ENCODE assay signal across 8 cellular contexts in genomic region chr2:160429248-160430000, GRCh38.
A peak's percentile ranks its signal among the peaks of the same experiment; 100 is the strongest.
DNase-seq lines count a peak whose midpoint lies in the region; ATAC-seq, FAIRE-seq and TF ChIP-seq lines count a peak whose summit lies in the region.

No MANE protein-coding gene starts in this region.

- intact Hi-C loops in CD4-positive, alpha-beta T cell (cut with DNase I, micrococcal nuclease) = loop anchor here in 1 of 2 experiments (2.0 to 10.0 kb wide), 4 partner anchors 23 to 63 kb away; partner anchors contain the start of gene RBMS1
- intact Hi-C loops in GM12878 (cut with micrococcal nuclease; ENCODE audit: unreplicated experiment) (loop anchor here (5.0 kb wide), 1 partner anchor 317 kb away; no protein-coding TSS in a partner anchor), HepG2 (cut with micrococcal nuclease; ENCODE audit: unreplicated experiment) (loop anchor here (1.0 to 5.0 kb wide), 3 partner anchors 63 to 543 kb away; no protein-coding TSS in a partner anchor)

- in situ Hi-C loops in GM12878 (cut with MboI) = no loop called here
- in situ Hi-C loops in HepG2 (cut with HindIII; ENCODE audit: extremely low pct_ligation_motif_present, low pct_unique_long_range_greater_than_20kb) = no loop called here

- H3K27me3 ChIP-seq in CD4-positive, alpha-beta T cell (ENCODE audit: control insufficient read depth, insufficient read depth, low read length) = no peaks in the 10 kb centered on the region
- no peaks in the 10 kb centered on the region for H3K27me3 ChIP-seq in GM12878 (replicated peaks in 1 of 2; ENCODE audit: control insufficient read depth in 2 of 2, insufficient read depth in 2 of 2, low read length in 1 of 2)
- no peaks in the 10 kb centered on the region for H3K27me3 ChIP-seq in HepG2 (ENCODE audit: control insufficient read depth in 1 of 2, insufficient read depth in 2 of 2, low read length in 2 of 2)

- SMC1A ChIA-PET in GM12878 (lab: Charles Lee; ENCODE audit: uncharacterized antibody, unreplicated experiment) = interaction anchor here (0.8 to 2.0 kb wide), 9 partner anchors 16 to 634 kb away, joined by 3 to 6 read pairs (median 3); no protein-coding TSS in a partner anchor

- WGBS in GM12878 (ENCODE audit: insufficient coverage, insufficient replicate concordance, low lambda C conversion rate, missing lambda C conversion rate) = 4% methylated on average over 1 of the region's 1 CpG
- WGBS in HepG2 (ENCODE audit: low lambda C conversion rate) = 96% methylated on average over 1 of the region's 1 CpG

- H3K4me3 ChIP-seq in GM12878 = no peak overlapping the region
- no peak overlapping the region for H3K4me3 ChIP-seq in HepG2 (replicated peaks in 1 of 3; ENCODE audit: insufficient read depth in 1 of 3, low read depth in 2 of 3, low read length in 3 of 3)

- FAIRE-seq in GM12878 (lab: Jason Lieb, UNC) (no peak), HepG2 (lab: Jason Lieb, UNC) (no peak)

- CTCF ChIA-PET in CD4-positive, alpha-beta T cell (lab: Charles Lee) = interaction anchor here (0.7 to 3.5 kb wide), 11 partner anchors 9 to 1525 kb away, joined by 3 to 13 read pairs (median 4); no protein-coding TSS in a partner anchor
- CTCF ChIA-PET in GM12878 (lab: Yijun Ruan, JAX) (interaction anchor here (0.7 to 5.1 kb wide), 22 partner anchors 7 to 844 kb away, joined by 3 to 44 read pairs (median 4); no protein-coding TSS in a partner anchor), HepG2 (lab: Yijun Ruan, JAX; ENCODE audit: low intra/inter-chr PET ratio, low total read pairs) (interaction anchor here (1.2 kb wide), 1 partner anchor 541 kb away, joined by 3 read pairs; no protein-coding TSS in a partner anchor)

- peaks cover 4% of the 10 kb centered on the region for H3K9me3 ChIP-seq in CD4-positive, alpha-beta T cell (ENCODE audit: control insufficient read depth, low read length)
- H3K9me3 ChIP-seq in GM12878 (replicated peaks; ENCODE audit: control insufficient read depth, insufficient read depth, low read length) (no peaks in the 10 kb centered on the region; the same call in 2 of the 3 replicates), HepG2 (ENCODE audit: low read length) (peaks cover 17% of the 10 kb centered on the region)

- H2AFZ ChIP-seq in GM12878 (ENCODE audit: control insufficient read depth, low read depth, low read length) (peak overlapping the region; percentile 61), HepG2 (ENCODE audit: low read length) (no peak overlapping the region)

- H3K9ac ChIP-seq in GM12878 (ENCODE audit: control insufficient read depth, insufficient read depth, low read length) (no peak overlapping the region), HepG2 (ENCODE audit: insufficient read depth, low read depth, low read length) (no peak overlapping the region)

- peak; percentile 78 for TF ChIP-seq CTCF in CD4-positive, alpha-beta T cell (IDR thresholded peaks at IDR 0.05)
- peak; percentile 31 to 47 (median 41); a peak in 5 of 6 replicates for TF ChIP-seq CTCF in GM12878 (IDR thresholded peaks at IDR 0.05 in 2 of 3, conservative IDR thresholded peaks at IDR 0.05 in 1 of 3; ENCODE audit: control insufficient read depth in 2 of 3, extremely low read depth in 1 of 3, insufficient read depth in 1 of 3, low read depth in 3 of 3, low read length in 3 of 3)
- TF ChIP-seq CTCF in HepG2 (CRISPR knock-in tag; IDR thresholded peaks at IDR 0.05) = peak; percentile 32

- peak; percentile 42 for ATAC-seq in CD4-positive, alpha-beta T cell (ENCODE audit: poor library complexity)
- ATAC-seq in GM21515 (IDR thresholded peaks at IDR 0.05; ENCODE audit: unreplicated experiment) (peak; percentile 43), GM12878 (peak; percentile 71), HepG2 (peak; percentile 60), GM18505 (IDR thresholded peaks at IDR 0.05; ENCODE audit: unreplicated experiment) (no peak), HG03159 (IDR thresholded peaks at IDR 0.05; ENCODE audit: unreplicated experiment) (no peak)

- TF ChIP-seq EP300 in GM12878 (IDR thresholded peaks at IDR 0.05; ENCODE audit: borderline replicate concordance in 1 of 2, control insufficient read depth in 1 of 2, low read depth in 2 of 2, low read length in 2 of 2) (no peak), HepG2 (IDR thresholded peaks at IDR 0.05; ENCODE audit: low read depth in 2 of 2, low read length in 2 of 2) (no peak), HepG2 (CRISPR knock-in tag; IDR thresholded peaks at IDR 0.05; ENCODE audit: borderline replicate concordance) (no peak)

- POLR2A ChIA-PET in CD4-positive, alpha-beta T cell (lab: Charles Lee) = interaction anchor here (0.6 to 4.6 kb wide), 11 partner anchors 12 to 104 kb away, joined by 3 to 65 read pairs (median 11); partner anchors contain the start of gene RBMS1
- POLR2A ChIA-PET in GM12878 (lab: Charles Lee) (no interaction called here), HepG2 (lab: Yijun Ruan, JAX) (interaction anchor here (1.0 kb wide), 1 partner anchor 63 kb away, joined by 6 read pairs; no protein-coding TSS in a partner anchor)

- no peaks in the 10 kb centered on the region for H3K27me3 Mint-ChIP-seq in CD4-positive, alpha-beta T cell

- RAD21 ChIA-PET in GM12878 (lab: Charles Lee; ENCODE audit: unreplicated experiment) = interaction anchor here (1.0 to 2.5 kb wide), 3 partner anchors 540 to 634 kb away, joined by 5 to 14 read pairs (median 8); no protein-coding TSS in a partner anchor

- BruUV-seq in GM12878 (replicated peaks; lab: Mats Ljungman, UMichigan) (no TSS peak), HepG2 (replicated peaks; lab: Mats Ljungman, UMichigan) (no TSS peak)

- H3K36me3 ChIP-seq in GM12878 (ENCODE audit: control insufficient read depth in 2 of 2, insufficient read depth in 2 of 2, low read length in 1 of 2) (no peaks in the 10 kb centered on the region), HepG2 (replicated peaks in 1 of 2; ENCODE audit: control insufficient read depth in 1 of 2, insufficient read depth in 2 of 2, low read length in 2 of 2) (peaks cover 3 to 4% of the 10 kb centered on the region in 2 experiments; a peak in 4 of 5 replicates)

- no peaks in the 10 kb centered on the region for H3K79me2 ChIP-seq in GM12878 (ENCODE audit: control insufficient read depth, insufficient read depth, low read length)
- peaks cover 13% of the 10 kb centered on the region for H3K79me2 ChIP-seq in HepG2 (ENCODE audit: insufficient read depth, low read length)

- H3K9me3 Mint-ChIP-seq in CD4-positive, alpha-beta T cell = no peaks in the 10 kb centered on the region

- peak overlapping the region; percentile 12 for H3K4me3 Mint-ChIP-seq in CD4-positive, alpha-beta T cell

- no peak for TF ChIP-seq RAD21 in GM12878 (IDR thresholded peaks at IDR 0.05; ENCODE audit: insufficient read depth, low read depth, low read length)
- TF ChIP-seq RAD21 in HepG2 (CRISPR knock-in tag; IDR thresholded peaks at IDR 0.05) = no peak

- H3K4me1 ChIP-seq in GM12878 (ENCODE audit: control insufficient read depth, insufficient read depth, low read length) (no peaks in the 10 kb centered on the region; the same call in 1 of the 2 replicates), HepG2 (ENCODE audit: insufficient read depth, low read length) (peaks cover 16% of the 10 kb centered on the region)

- H3K4me1 Mint-ChIP-seq in CD4-positive, alpha-beta T cell (ENCODE audit: low read depth) = peaks cover 80% of the 10 kb centered on the region

- H3K36me3 Mint-ChIP-seq in CD4-positive, alpha-beta T cell (ENCODE audit: low read depth) = peaks cover 39% of the 10 kb centered on the region

- no peaks in the 10 kb centered on the region for H4K20me1 ChIP-seq in GM12878 (ENCODE audit: control insufficient read depth, insufficient read depth)
- no peaks in the 10 kb centered on the region for H4K20me1 ChIP-seq in HepG2 (ENCODE audit: insufficient read depth, low read length)

- no peak for TF ChIP-seq POLR2A in GM12878 (IDR thresholded peaks at IDR 0.05; ENCODE audit: low read depth, low read length)
- no peak for TF ChIP-seq POLR2A in HepG2 (IDR thresholded peaks at IDR 0.05; ENCODE audit: insufficient read depth in 1 of 2, low read depth in 2 of 2, low read length in 2 of 2)
- TF ChIP-seq POLR2A in GM18505 (IDR thresholded peaks at IDR 0.05; ENCODE audit: borderline replicate concordance, extremely low read depth, insufficient read depth, insufficient read length) = no peak

- DNase-seq in CD4-positive, alpha-beta T cell = no peak
- DNase-seq in NCI-H748 (lab: John Stamatoyannopoulos, UW; ENCODE audit: unreplicated experiment) = peak; percentile 76
- DNase-seq in GM12878 (ENCODE audit: low read depth, low spot score) = no peak
- peak; percentile 52 for DNase-seq in HepG2 (ENCODE audit: low spot score)
- no peak for DNase-seq in HK-2 (ENCODE audit: unreplicated experiment)

- H3K4me2 ChIP-seq in GM12878 (ENCODE audit: control insufficient read depth, insufficient read depth) (no peak overlapping the region), HepG2 (ENCODE audit: low read depth, low read length) (no peak overlapping the region)

- no peak overlapping the region for H3K27ac ChIP-seq in CD4-positive, alpha-beta T cell (ENCODE audit: low read depth, low read length)
- H3K27ac ChIP-seq in GM12878 (ENCODE audit: control insufficient read depth, insufficient read depth) (no peak overlapping the region), HepG2 (ENCODE audit: extremely low read length, insufficient read depth, low read length) (no peak overlapping the region)

- H3K27ac Mint-ChIP-seq in CD4-positive, alpha-beta T cell = peak overlapping the region; percentile 88

TF ChIP-seq in GM12878, 131 proteins besides CTCF, POLR2A, EP300 and RAD21:
- TF ChIP-seq SMC3 (IDR thresholded peaks at IDR 0.05; ENCODE audit: borderline replicate concordance, low read length) (peak; percentile 41; the same call in 1 of the 2 replicates), BMI1 (IDR thresholded peaks at IDR 0.05; ENCODE audit: borderline replicate concordance) (no peak), MXI1 (IDR thresholded peaks at IDR 0.05; ENCODE audit: low read depth, low read length) (no peak), YY1 (IDR thresholded peaks at IDR 0.05; ENCODE audit: low read depth, low read length) (0 out of 2 replicates have a peak, but pooled peaks have one; percentile 21)
TF ChIP-seq in GM12878: peak in this region for 2.

Comparison
In these comparisons a context has a peak if more than half of its experiments do, and no peak if none do; other contexts are left out.
1. ATAC-seq: peak in CD4-positive, alpha-beta T cell (single experiment), GM21515 (single experiment), GM12878 (single experiment) and HepG2 (single experiment); none in GM18505 (single experiment) and HG03159 (single experiment).
2. DNase-seq: peak in NCI-H748 (single experiment) and HepG2 (single experiment); none in CD4-positive, alpha-beta T cell (0 of 10), GM12878 (single experiment) and HK-2 (single experiment).
3. Peak in every context shown above with its lines, with median percentiles within 50 percentile points of each other: CTCF ChIP-seq.